ENCODE assay signal across 23 cellular contexts in the genomic region with DNA sequence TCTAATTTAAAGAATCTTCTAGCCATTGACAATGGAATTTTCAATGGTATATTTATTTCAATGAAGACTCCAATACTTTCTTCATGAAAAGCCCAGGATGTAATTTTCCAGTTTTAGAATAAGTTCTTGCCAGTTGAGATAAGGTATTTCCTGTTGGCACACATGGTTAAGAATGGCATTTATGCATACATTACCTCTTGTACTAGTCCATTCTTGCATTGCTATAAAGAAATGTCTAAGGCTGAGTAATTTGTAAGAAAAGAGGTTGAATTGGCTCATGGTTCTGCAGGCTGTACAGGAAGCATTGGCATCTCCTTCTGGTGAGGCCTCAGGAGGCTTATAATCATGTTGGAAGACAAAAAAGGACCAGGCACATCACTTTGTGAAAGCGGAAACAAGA.
"Had no signal": no experiment of that assay in that cellular context is flagged by ENCODE, and none has a peak within 500 bp of the region (broad histone marks: within the 10 kb centered on the region; RNA-seq: fewer than 3 reads in every experiment).

No MANE protein-coding gene starts in this region.

- H3K4me3 ChIP-seq: adrenal gland, body of pancreas, breast epithelium, MG63, SJSA1 had no signal

- H3K9me3 ChIP-seq: adrenal gland, body of pancreas, MG63, SJSA1 had no signal

- H3K27me3 ChIP-seq: adrenal gland, body of pancreas, breast epithelium, MG63, SJSA1 had no signal

- H3K27ac ChIP-seq: adrenal gland, body of pancreas, breast epithelium, SJSA1 had no signal

- H3K4me1 ChIP-seq: adrenal gland, body of pancreas, breast epithelium, SJSA1 had no signal

- DNase-seq: activated CD4-positive, alpha-beta T cell treated with anti-CD3 and anti-CD28 coated beads for 36 hours; activated CD4-positive, alpha-beta T cell treated with anti-CD3 and anti-CD28 coated beads, Interleukin-2, amount 10 ng/mL, durations not matched to agents 7 days and 5 days; activated CD4-positive, alpha-beta T cell treated with anti-CD3 and anti-CD28 coated beads, Interleukin-2, amount 50 U/mL, for 48 hours; activated CD8-positive, alpha-beta T cell treated with anti-CD3 and anti-CD28 coated beads, Interleukin-2, amount 10 ng/mL, durations not matched to agents 7 days and 5 days; activated gamma-delta T cell treated with Interleukin-2 at 50 U/mL for 16 hours; activated naive CD4-positive, alpha-beta T cell treated with anti-CD3 and anti-CD28 coated beads for 36 hours; activated T-cell treated with anti-CD3 and anti-CD28 coated beads, Interleukin-2, amount 50 U/mL, for 24 hours; adrenal gland; body of pancreas; caudate nucleus; Kasumi-1; KG1; MG63; NCI-H1048; NCI-H1436 treated with DMSO at 0.1 percent for 48 hours; NCI-H1694 treated with DMSO at 0.1 percent for 48 hours; NCI-H2029; NCI-H345; NCI-H524 treated with DMSO at 0.1 percent for 48 hours; SHP77 treated with DMSO at 0.1 percent for 48 hours; T1000 had no signal

- H3K36me3 ChIP-seq: adrenal gland, breast epithelium, MG63, SJSA1 had no signal
